Comparison of ENCODE assay signal across 9 cellular contexts in the genomic region with DNA sequence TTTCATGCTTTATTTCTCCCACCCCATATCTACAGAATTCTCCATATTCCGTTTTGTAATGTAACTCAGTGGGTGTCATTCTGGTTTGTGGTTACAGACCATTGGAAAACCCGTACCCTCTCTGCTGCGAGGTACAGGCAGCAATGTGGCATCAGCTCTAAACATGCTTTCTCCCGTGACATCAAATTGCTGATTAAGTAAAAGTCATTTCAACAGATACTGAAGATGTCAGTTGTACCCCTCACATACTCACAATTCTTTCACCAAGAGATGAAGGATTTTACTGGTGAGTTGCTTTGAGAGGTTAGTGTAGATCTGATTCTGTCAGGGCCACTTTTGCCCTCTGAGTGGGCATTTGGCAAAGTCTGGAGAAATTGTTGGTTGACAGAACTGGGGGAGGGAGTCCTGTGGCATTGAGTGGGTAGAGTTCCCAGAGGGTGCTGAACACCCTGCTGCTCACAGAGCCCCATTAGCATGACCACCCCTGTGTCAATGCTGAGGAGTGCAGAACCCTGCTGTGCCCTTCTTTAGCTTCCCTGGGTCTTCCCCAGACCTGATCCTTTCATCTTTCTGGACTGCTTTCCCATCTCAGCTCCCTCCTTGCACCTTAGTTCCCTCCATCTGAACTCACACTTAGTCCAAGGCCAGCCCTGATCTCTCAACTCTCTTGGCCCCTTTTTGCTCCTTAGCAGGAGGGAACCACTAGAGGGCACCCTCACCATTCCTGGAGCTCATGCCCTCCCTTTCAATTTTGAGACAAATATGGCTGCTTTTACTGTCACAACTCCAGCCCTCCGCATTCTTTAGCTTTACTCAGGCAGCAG. TPM values are rescaled to one million over a fixed set of nuclear protein-coding genes. Genes with fewer than 3 reads are reported as not detected.
DNase-seq lines count a peak whose midpoint lies in the region; ATAC-seq, FAIRE-seq and TF ChIP-seq lines count a peak whose summit lies in the region.
"Had no signal": no experiment of that assay in that cellular context is flagged by ENCODE, and none has a peak within 500 bp of the region (broad histone marks: within the 10 kb centered on the region; RNA-seq: fewer than 3 reads in every experiment).

No MANE protein-coding gene starts in this region.

- H3K36me3 Mint-ChIP-seq in activated CD8-positive, alpha-beta T cell treated with anti-CD3 and anti-CD28 coated beads, Interleukin-2, amount 10 ng/mL, durations not matched to agents 7 days and 5 days (ENCODE audit: low read depth) = no peaks in the 10 kb centered on the region

- H3K27ac Mint-ChIP-seq in activated CD8-positive, alpha-beta T cell treated with anti-CD3 and anti-CD28 coated beads, Interleukin-2, amount 10 ng/mL, durations not matched to agents 7 days and 5 days = no peak overlapping the region
- peak overlapping the region in 1 of 2 donors; percentile 2 for H3K27ac Mint-ChIP-seq in stimulated activated naive CD8-positive, alpha-beta T cell treated with anti-CD3 and anti-CD28 coated beads, Interleukin-15, amount 100 ng/mL, for 72 hours

- TF ChIP-seq POLR2A in heart left ventricle (IDR thresholded peaks at IDR 0.05) = no peak

- no peak overlapping the region for H3K4me3 ChIP-seq in heart left ventricle
- H3K4me3 ChIP-seq: thoracic aorta had no signal

- no peaks in the 10 kb centered on the region for H3K9me3 Mint-ChIP-seq in activated CD8-positive, alpha-beta T cell treated with anti-CD3 and anti-CD28 coated beads, Interleukin-2, amount 10 ng/mL, durations not matched to agents 7 days and 5 days (ENCODE audit: insufficient read depth)
- H3K9me3 Mint-ChIP-seq in stimulated activated naive CD8-positive, alpha-beta T cell treated with anti-CD3 and anti-CD28 coated beads, Interleukin-15, amount 100 ng/mL, for 72 hours = no peaks in the 10 kb centered on the region

- intact Hi-C loops in heart left ventricle (cut with DNase I) (no loop called here), left cardiac atrium (cut with DNase I) (no loop called here)

- H3K4me1 Mint-ChIP-seq in activated CD8-positive, alpha-beta T cell treated with anti-CD3 and anti-CD28 coated beads, Interleukin-2, amount 10 ng/mL, durations not matched to agents 7 days and 5 days (ENCODE audit: low read depth) = no peaks in the 10 kb centered on the region
- peaks cover 11% of the 10 kb centered on the region for H3K4me1 Mint-ChIP-seq in stimulated activated naive CD8-positive, alpha-beta T cell treated with anti-CD3 and anti-CD28 coated beads, Interleukin-15, amount 100 ng/mL, for 72 hours

- POLR2A ChIA-PET in activated CD8-positive, alpha-beta T cell treated with anti-CD3 and anti-CD28 coated beads, Interleukin-2, amount 10 ng/mL, durations not matched to agents 7 days and 5 days (lab: Charles Lee) = no interaction called here

- CTCF ChIA-PET in activated CD8-positive, alpha-beta T cell treated with anti-CD3 and anti-CD28 coated beads, Interleukin-2, amount 10 ng/mL, durations not matched to agents 7 days and 5 days (lab: Charles Lee) = interaction anchor here (0.7 to 2.4 kb wide), 14 partner anchors 10 to 107 kb away, joined by 3 to 13 read pairs (median 4); no protein-coding TSS in a partner anchor

- no peak for FAIRE-seq in frontal cortex (lab: Jason Lieb, UNC)

- no peaks in the 10 kb centered on the region for H3K4me1 ChIP-seq in heart left ventricle

- 78 to 84% (median 80%) methylated on average over 5 of the region's 5 CpGs for WGBS in heart left ventricle, 4 donors

- H3K36me3 ChIP-seq in heart left ventricle = no peaks in the 10 kb centered on the region
- H3K36me3 ChIP-seq: thoracic aorta had no signal

- no peak for ATAC-seq in heart left ventricle
- ATAC-seq in left cardiac atrium = no peak
- peak; percentile 61 for ATAC-seq in activated CD8-positive, alpha-beta T cell treated with anti-CD3 and anti-CD28 coated beads, Interleukin-2, amount 10 ng/mL, durations not matched to agents 7 days and 5 days
- ATAC-seq in stimulated activated naive CD8-positive, alpha-beta T cell treated with anti-CD3 and anti-CD28 coated beads, Interleukin-15, amount 100 ng/mL, for 72 hours = peak; percentile 70
- no peak for ATAC-seq in GM18498 (IDR thresholded peaks at IDR 0.05; ENCODE audit: unreplicated experiment)

- DNase-seq in heart left ventricle (no peak), left cardiac atrium (no peak), MV-4-11 (lab: John Stamatoyannopoulos, UW) (peak; percentile 22), hepatic stellate cell (ENCODE audit: low spot score) (peak; percentile 46), frontal cortex (ENCODE audit: low spot score in 2 of 2) (no peak)
- peak; percentile 58 for DNase-seq in activated CD8-positive, alpha-beta T cell treated with anti-CD3 and anti-CD28 coated beads, Interleukin-2, amount 10 ng/mL, durations not matched to agents 7 days and 5 days
- DNase-seq in stimulated activated naive CD8-positive, alpha-beta T cell treated with anti-CD3 and anti-CD28 coated beads, Interleukin-15, amount 100 ng/mL, for 72 hours = peak; percentile 35 to 53

- H3K27me3 ChIP-seq in heart left ventricle = no peaks in the 10 kb centered on the region

- no peak overlapping the region for H3K27ac ChIP-seq in heart left ventricle
- H3K27ac ChIP-seq: thoracic aorta had no signal

- H3K9me3 ChIP-seq in heart left ventricle = no peaks in the 10 kb centered on the region
- H3K9me3 ChIP-seq: thoracic aorta had no signal

- peaks cover 5% of the 10 kb centered on the region for H3K27me3 Mint-ChIP-seq in activated CD8-positive, alpha-beta T cell treated with anti-CD3 and anti-CD28 coated beads, Interleukin-2, amount 10 ng/mL, durations not matched to agents 7 days and 5 days (ENCODE audit: low read depth)
- peaks cover 37% of the 10 kb centered on the region for H3K27me3 Mint-ChIP-seq in stimulated activated naive CD8-positive, alpha-beta T cell treated with anti-CD3 and anti-CD28 coated beads, Interleukin-15, amount 100 ng/mL, for 72 hours

- peak in 10 of 12 donors; percentile 14 to 53 (median 44) for TF ChIP-seq CTCF in heart left ventricle (IDR thresholded peaks at IDR 0.05)

- H3K4me3 Mint-ChIP-seq in activated CD8-positive, alpha-beta T cell treated with anti-CD3 and anti-CD28 coated beads, Interleukin-2, amount 10 ng/mL, durations not matched to agents 7 days and 5 days = no peak overlapping the region
- H3K4me3 Mint-ChIP-seq in stimulated activated naive CD8-positive, alpha-beta T cell treated with anti-CD3 and anti-CD28 coated beads, Interleukin-15, amount 100 ng/mL, for 72 hours = no peak overlapping the region

RNA-seq across cellular contexts. Expression of a gene that starts 39.9 kb away (rescaled TPM):
- total RNA-seq in heart left ventricle (under 1 TPM in 2 of 9 donors, not detected in 7; 0.10 to 0.56 TPM), left cardiac atrium (not detected), frontal cortex (under 0.01 TPM)
- not detected for polyA plus RNA-seq in heart left ventricle
- not detected for total RNA-seq in activated CD8-positive, alpha-beta T cell treated with anti-CD3 and anti-CD28 coated beads, Interleukin-2, amount 10 ng/mL, durations not matched to agents 7 days and 5 days
- total RNA-seq: thoracic aorta had no signal

Comparison
In these comparisons a context has a peak if more than half of its experiments do, and no peak if none do; other contexts are left out.
1. ATAC-seq: peak in activated CD8-positive, alpha-beta T cell treated with anti-CD3 and anti-CD28 coated beads, Interleukin-2, amount 10 ng/mL, durations not matched to agents 7 days and 5 days (single experiment) and stimulated activated naive CD8-positive, alpha-beta T cell treated with anti-CD3 and anti-CD28 coated beads, Interleukin-15, amount 100 ng/mL, for 72 hours (single experiment); none in heart left ventricle (0 of 4), left cardiac atrium (0 of 2) and GM18498 (single experiment).
2. DNase-seq: peak in MV-4-11 (single experiment), activated CD8-positive, alpha-beta T cell treated with anti-CD3 and anti-CD28 coated beads, Interleukin-2, amount 10 ng/mL, durations not matched to agents 7 days and 5 days (single experiment), hepatic stellate cell (single experiment) and stimulated activated naive CD8-positive, alpha-beta T cell treated with anti-CD3 and anti-CD28 coated beads, Interleukin-15, amount 100 ng/mL, for 72 hours (2 of 2); none in heart left ventricle (0 of 5), left cardiac atrium (single experiment) and frontal cortex (0 of 2).